In the genomic region with DNA sequence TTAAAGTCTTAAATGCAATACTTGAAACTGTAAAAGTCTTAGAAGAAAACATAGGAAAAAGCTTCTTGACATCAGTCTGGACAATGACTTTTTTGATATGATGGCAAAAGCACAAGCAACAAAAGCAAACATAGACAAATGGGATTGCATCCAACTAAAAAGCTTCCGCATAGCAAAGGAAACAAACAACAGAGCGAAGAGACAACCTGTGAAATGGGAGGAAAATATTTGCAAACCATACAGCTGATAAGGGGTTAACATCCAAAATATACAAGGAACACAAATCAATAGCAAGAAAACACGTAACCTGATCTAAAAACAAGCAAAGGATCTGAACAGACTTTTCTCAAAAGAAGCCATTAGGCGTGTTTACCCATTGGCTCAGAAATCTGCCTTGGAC, we compare ENCODE assay signal across 32 cellular contexts.
"Had no signal": no experiment of that assay in that cellular context is flagged by ENCODE, and none has a peak within 500 bp of the region (broad histone marks: within the 10 kb centered on the region; RNA-seq: fewer than 3 reads in every experiment).

No MANE protein-coding gene starts in this region.

- H3K36me3 Mint-ChIP-seq: activated naive CD8-positive, alpha-beta T cell treated with anti-CD3 and anti-CD28 coated beads for 36 hours; naive thymus-derived CD8-positive, alpha-beta T cell; stimulated activated naive B cell treated with anti-CD40 and anti-IgM and Interleukin-4, amounts not matched to agents 10 μg/mL and 1 μg/mL and 100 μg/mL, for 72 hours had no signal

- ATAC-seq: activated CD4-positive, CD25-positive, alpha-beta regulatory T cell treated with anti-CD3 and anti-CD28 coated beads, Interleukin-2, amount 50 U/mL, for 24 hours; body of pancreas; foreskin keratinocyte; left lung; lower lobe of right lung; naive thymus-derived CD8-positive, alpha-beta T cell; psoas muscle; stimulated activated naive B cell treated with anti-CD40 and anti-IgM and Interleukin-4, amounts not matched to agents 10 μg/mL and 1 μg/mL and 100 μg/mL, for 72 hours had no signal

- DNase-seq: activated CD4-positive, alpha-beta T cell treated with anti-CD3 and anti-CD28 coated beads for 48 hours; activated CD4-positive, alpha-beta T cell treated with anti-CD3 and anti-CD28 coated beads, Interleukin-2, amount 50 U/mL, for 48 hours; activated CD8-positive, alpha-beta memory T cell treated with anti-CD3 and anti-CD28 coated beads, Interleukin-2, amount 50 U/mL, for 4 hours; activated effector memory CD4-positive, alpha-beta T cell treated with anti-CD3 and anti-CD28 coated beads, Interleukin-2, amount 50 U/mL, for 16 hours; activated naive CD4-positive, alpha-beta T cell treated with anti-CD3 and anti-CD28 coated beads for 36 hours; activated naive CD8-positive, alpha-beta T cell treated with anti-CD3 and anti-CD28 coated beads for 36 hours; activated T-cell treated with anti-CD3 and anti-CD28 coated beads, Interleukin-2, amount 50 U/mL, for 1 hour; adrenal gland; aorta; body of pancreas; dermis blood vessel endothelial cell; effector CD4-positive, alpha-beta T cell; foreskin keratinocyte; kidney glomerular epithelial cell; left lung; lower lobe of right lung; mesenchymal stem cell; naive thymus-derived CD8-positive, alpha-beta T cell; nucleus accumbens; psoas muscle; stimulated activated CD4-positive, alpha-beta T cell treated with anti-CD3 and anti-CD28 coated beads, Interleukin-1b, Interleukin-23, amount 100 ng/mL, for 48 hours; stimulated activated naive B cell treated with anti-CD40 and anti-IgM and Interleukin-4, amounts not matched to agents 10 μg/mL and 1 μg/mL and 100 μg/mL, for 72 hours; stomach; thyroid gland; upper lobe of left lung; WERI-Rb-1 had no signal

- H3K4me1 Mint-ChIP-seq: activated naive CD8-positive, alpha-beta T cell treated with anti-CD3 and anti-CD28 coated beads for 36 hours; naive thymus-derived CD8-positive, alpha-beta T cell; neural crest cell; stimulated activated naive B cell treated with anti-CD40 and anti-IgM and Interleukin-4, amounts not matched to agents 10 μg/mL and 1 μg/mL and 100 μg/mL, for 72 hours had no signal

- H3K9me3 Mint-ChIP-seq: activated naive CD4-positive, alpha-beta T cell treated with anti-CD3 and anti-CD28 coated beads for 36 hours; activated naive CD8-positive, alpha-beta T cell treated with anti-CD3 and anti-CD28 coated beads for 36 hours; activated T-helper 1 cell treated with anti-CD3 and anti-CD28 coated beads, Interleukin-12 subunit alpha, Interleukin-12 subunit beta, Interleukin-2, Interleukin-4 antibody, amounts not matched to agents 30 ng/mL and 10 ng/mL and 1 ng/mL, durations not matched to agents 14 hours and 24 hours and 36 hours; naive thymus-derived CD8-positive, alpha-beta T cell; neural crest cell; stimulated activated naive B cell treated with anti-CD40 and anti-IgM and Interleukin-4, amounts not matched to agents 10 μg/mL and 1 μg/mL and 100 μg/mL, for 72 hours had no signal

- H3K27ac ChIP-seq: adrenal gland, body of pancreas, esophagus muscularis mucosa, foreskin keratinocyte, left lung, lower lobe of right lung, parathyroid adenoma, psoas muscle, stomach, thyroid gland, upper lobe of left lung, vagina, WERI-Rb-1 had no signal

- H3K4me3 Mint-ChIP-seq: activated naive CD4-positive, alpha-beta T cell treated with anti-CD3 and anti-CD28 coated beads for 36 hours; activated naive CD8-positive, alpha-beta T cell treated with anti-CD3 and anti-CD28 coated beads for 36 hours; activated T-helper 1 cell treated with anti-CD3 and anti-CD28 coated beads, Interleukin-12 subunit alpha, Interleukin-12 subunit beta, Interleukin-2, Interleukin-4 antibody, amounts not matched to agents 30 ng/mL and 10 ng/mL and 1 ng/mL, durations not matched to agents 14 hours and 24 hours and 36 hours; naive thymus-derived CD8-positive, alpha-beta T cell; neural crest cell; stimulated activated naive B cell treated with anti-CD40 and anti-IgM and Interleukin-4, amounts not matched to agents 10 μg/mL and 1 μg/mL and 100 μg/mL, for 72 hours had no signal

- H3K27ac Mint-ChIP-seq: activated naive CD4-positive, alpha-beta T cell treated with anti-CD3 and anti-CD28 coated beads for 36 hours; activated naive CD8-positive, alpha-beta T cell treated with anti-CD3 and anti-CD28 coated beads for 36 hours; activated T-helper 1 cell treated with anti-CD3 and anti-CD28 coated beads, Interleukin-12 subunit alpha, Interleukin-12 subunit beta, Interleukin-2, Interleukin-4 antibody, amounts not matched to agents 30 ng/mL and 10 ng/mL and 1 ng/mL, durations not matched to agents 14 hours and 24 hours and 36 hours; stimulated activated naive B cell treated with anti-CD40 and anti-IgM and Interleukin-4, amounts not matched to agents 10 μg/mL and 1 μg/mL and 100 μg/mL, for 72 hours had no signal
